In the genomic region with DNA sequence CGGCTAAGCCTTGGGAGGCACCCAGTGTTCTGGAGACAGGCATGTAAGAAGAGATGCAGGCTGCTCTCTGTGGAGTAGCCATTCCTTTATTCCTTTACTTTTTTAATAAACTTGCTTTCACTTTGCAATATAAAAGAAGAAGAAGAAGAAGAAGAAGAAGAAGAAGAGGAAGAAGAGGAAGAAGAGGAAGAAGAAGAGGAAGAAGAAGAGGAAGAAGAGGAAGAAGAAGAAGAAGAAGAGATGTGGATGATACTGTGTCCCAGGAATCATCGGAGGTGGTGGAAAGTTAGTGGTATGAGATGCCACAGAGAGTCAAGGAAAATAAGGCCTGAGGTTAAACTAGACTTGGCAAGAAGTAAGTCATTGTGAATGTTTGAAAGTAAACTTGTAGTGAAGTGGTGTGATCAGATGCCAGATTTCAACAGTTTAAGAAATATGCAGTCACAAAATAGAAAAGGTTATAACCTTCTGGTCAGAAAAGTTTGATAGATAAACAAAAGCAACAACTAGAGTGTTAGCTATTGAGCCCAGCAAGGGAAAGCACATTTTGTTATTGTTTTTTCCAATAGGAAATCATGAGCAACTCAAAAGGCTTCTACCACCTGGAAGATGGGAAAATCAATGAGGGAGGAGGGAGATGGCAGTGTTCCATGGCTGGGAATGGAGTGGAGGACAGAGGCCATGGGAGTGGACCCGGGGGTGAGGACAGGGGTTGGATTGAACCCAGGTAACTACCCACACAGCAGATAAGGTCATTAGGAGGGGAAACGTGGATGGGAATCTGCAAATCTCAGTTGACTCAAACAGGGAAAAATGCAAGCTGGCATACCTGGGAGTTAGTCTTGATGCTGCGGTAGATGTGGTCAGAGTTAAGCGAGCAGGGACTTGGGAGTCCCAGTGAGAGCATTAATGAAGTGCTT, we compare ENCODE assay signal across 19 cellular contexts. TPM values are rescaled to one million over a fixed set of nuclear protein-coding genes. Genes with fewer than 3 reads are reported as not detected.
A peak's percentile ranks its signal among the peaks of the same experiment; 100 is the strongest.
DNase-seq lines count a peak whose midpoint lies in the region; ATAC-seq and TF ChIP-seq lines count a peak whose summit lies in the region.
"Had no signal": no experiment of that assay in that cellular context is flagged by ENCODE, and none has a peak within 500 bp of the region (broad histone marks: within the 10 kb centered on the region; RNA-seq: fewer than 3 reads in every experiment).

No MANE protein-coding gene starts in this region.

- H3K36me3 ChIP-seq in CD8-positive, alpha-beta T cell (ENCODE audit: insufficient read depth, low read length), result no peaks in the 10 kb centered on the region
- H3K36me3 ChIP-seq in hepatocyte (replicated peaks; ENCODE audit: insufficient read depth, low read depth) (no peaks in the 10 kb centered on the region), heart left ventricle (peaks cover 0 to 4% (median 0%) of the 10 kb centered on the region in 9 donors)
- H3K36me3 ChIP-seq: transverse colon had no signal

- peak overlapping the region; percentile 56 for H3K27ac Mint-ChIP-seq in CD8-positive, alpha-beta T cell
- H3K27ac Mint-ChIP-seq: activated naive CD8-positive, alpha-beta T cell treated with anti-CD3 and anti-CD28 coated beads for 36 hours; natural killer cell; stimulated activated naive B cell treated with anti-CD40 and anti-IgM and Interleukin-4, amounts not matched to agents 10 μg/mL and 1 μg/mL and 100 μg/mL, for 72 hours had no signal

- no peak overlapping the region for H2AFZ ChIP-seq in hepatocyte

- CTCF ChIA-PET in CD8-positive, alpha-beta T cell (lab: Charles Lee), result no interaction called here

- H3K36me3 Mint-ChIP-seq in CD8-positive, alpha-beta T cell, result peaks cover 29% of the 10 kb centered on the region

- no peak overlapping the region for H3K4me3 ChIP-seq in CD8-positive, alpha-beta T cell (ENCODE audit: low read depth, low read length)
- H3K4me3 ChIP-seq in astrocyte of the cerebellum (ENCODE audit: low read depth, low read length) (no peak overlapping the region), hepatocyte (no peak overlapping the region), heart left ventricle (no peak overlapping the region)
- H3K4me3 ChIP-seq: psoas muscle, transverse colon had no signal

- intact Hi-C loops in CD8-positive, alpha-beta T cell (cut with DNase I, micrococcal nuclease), result no loop called here
- intact Hi-C loops in heart left ventricle (cut with DNase I), result no loop called here

- no peaks in the 10 kb centered on the region for H4K20me1 ChIP-seq in hepatocyte (ENCODE audit: insufficient read depth, poor library complexity, severe bottlenecking)

- H3K9me2 ChIP-seq in hepatocyte (replicated peaks; ENCODE audit: insufficient read depth), result no peaks in the 10 kb centered on the region

- H3K4me2 ChIP-seq in hepatocyte, result no peak overlapping the region

- TF ChIP-seq POLR2A in heart left ventricle (IDR thresholded peaks at IDR 0.05), result no peak

- H3K27me3 ChIP-seq in CD8-positive, alpha-beta T cell (ENCODE audit: insufficient read depth, low read length), result no peaks in the 10 kb centered on the region
- no peaks in the 10 kb centered on the region for H3K27me3 ChIP-seq in hepatocyte
- H3K27me3 ChIP-seq in heart left ventricle, result no peaks in the 10 kb centered on the region
- H3K27me3 ChIP-seq: transverse colon had no signal

- H3K27ac ChIP-seq in CD8-positive, alpha-beta T cell (ENCODE audit: low read depth, low read length), result no peak overlapping the region
- H3K27ac ChIP-seq in hepatocyte (peak overlapping the region; percentile 56), heart left ventricle (no peak overlapping the region)
- H3K27ac ChIP-seq: C4-2B, psoas muscle had no signal

- no peak for DNase-seq in CD8-positive, alpha-beta T cell
- DNase-seq in astrocyte of the cerebellum (ENCODE audit: low read depth) (peak; percentile 22), hepatocyte (ENCODE audit: low spot score) (no peak), omental fat pad (ENCODE audit: low spot score) (no peak), NCI-H1436 treated with DMSO at 0.1 percent for 48 hours (lab: John Stamatoyannopoulos, UW) (no peak), GM10266 (ENCODE audit: extremely low spot score) (no peak), heart left ventricle (no peak)
- DNase-seq: activated naive CD8-positive, alpha-beta T cell treated with anti-CD3 and anti-CD28 coated beads for 36 hours; effector CD8-positive, alpha-beta T cell; natural killer cell; NCI-H446 treated with DMSO at 0.1 percent for 48 hours; psoas muscle; SHP77; stimulated activated naive B cell treated with anti-CD40 and anti-IgM and Interleukin-4, amounts not matched to agents 10 μg/mL and 1 μg/mL and 100 μg/mL, for 72 hours; T-helper 2 cell; transverse colon had no signal

- peaks cover 5% of the 10 kb centered on the region for H3K9me3 Mint-ChIP-seq in CD8-positive, alpha-beta T cell
- H3K9me3 Mint-ChIP-seq: central memory CD8-positive, alpha-beta T cell had no signal

- H3K4me3 Mint-ChIP-seq in CD8-positive, alpha-beta T cell, result no peak overlapping the region
- H3K4me3 Mint-ChIP-seq: activated naive CD8-positive, alpha-beta T cell treated with anti-CD3 and anti-CD28 coated beads for 36 hours; central memory CD8-positive, alpha-beta T cell; natural killer cell; stimulated activated naive B cell treated with anti-CD40 and anti-IgM and Interleukin-4, amounts not matched to agents 10 μg/mL and 1 μg/mL and 100 μg/mL, for 72 hours had no signal

- ATAC-seq in CD8-positive, alpha-beta T cell, result no peak
- peak; percentile 54 for ATAC-seq in omental fat pad (ENCODE audit: low FRiP score)
- no peak for ATAC-seq in HG02623 (IDR thresholded peaks at IDR 0.05; ENCODE audit: unreplicated experiment)
- no peak for ATAC-seq in heart left ventricle
- ATAC-seq: natural killer cell; psoas muscle; stimulated activated naive B cell treated with anti-CD40 and anti-IgM and Interleukin-4, amounts not matched to agents 10 μg/mL and 1 μg/mL and 100 μg/mL, for 72 hours had no signal

- H3K4me1 ChIP-seq in CD8-positive, alpha-beta T cell (ENCODE audit: insufficient read depth, low read length), result no peaks in the 10 kb centered on the region
- H3K4me1 ChIP-seq in hepatocyte (ENCODE audit: insufficient read depth) (peaks cover 33% of the 10 kb centered on the region), heart left ventricle (peaks cover 0 to 8% (median 0%) of the 10 kb centered on the region in 12 donors)
- H3K4me1 ChIP-seq: psoas muscle, transverse colon had no signal

- H3K79me2 ChIP-seq in hepatocyte, result peaks cover 29% of the 10 kb centered on the region

- TF ChIP-seq CTCF in CD8-positive, alpha-beta T cell (IDR thresholded peaks at IDR 0.05), result no peak
- TF ChIP-seq CTCF in astrocyte of the cerebellum (IDR thresholded peaks at IDR 0.05; ENCODE audit: low read depth, low read length, missing control alignments) (no peak), hepatocyte (IDR thresholded peaks at IDR 0.05; ENCODE audit: poor library complexity) (no peak), omental fat pad (IDR thresholded peaks at IDR 0.05) (no peak), GM10266 (IDR thresholded peaks at IDR 0.05; ENCODE audit: control insufficient read depth, insufficient read depth, low read depth, missing control alignments) (no peak), heart left ventricle (IDR thresholded peaks at IDR 0.05) (no peak)

- no peaks in the 10 kb centered on the region for H3K9me3 ChIP-seq in CD8-positive, alpha-beta T cell (ENCODE audit: low read length)
- H3K9me3 ChIP-seq in hepatocyte (ENCODE audit: low read depth), result no peaks in the 10 kb centered on the region
- peaks cover 0 to under 1% (median 0%) of the 10 kb centered on the region in 12 donors for H3K9me3 ChIP-seq in heart left ventricle
- H3K9me3 ChIP-seq: psoas muscle, transverse colon had no signal

- POLR2A ChIA-PET in CD8-positive, alpha-beta T cell (lab: Charles Lee), result no interaction called here

- no peaks in the 10 kb centered on the region for H3K4me1 Mint-ChIP-seq in CD8-positive, alpha-beta T cell (ENCODE audit: low read depth)
- H3K4me1 Mint-ChIP-seq: activated naive CD8-positive, alpha-beta T cell treated with anti-CD3 and anti-CD28 coated beads for 36 hours; central memory CD8-positive, alpha-beta T cell had no signal

- 87% methylated on average over 6 of the region's 6 CpGs for WGBS in hepatocyte (ENCODE audit: low lambda C conversion rate, missing lambda C conversion rate)
- WGBS in heart left ventricle, 4 donors, result 66 to 87% (median 81%) methylated on average over 6 of the region's 6 CpGs

- H3K27me3 Mint-ChIP-seq in CD8-positive, alpha-beta T cell (ENCODE audit: low read depth), result no peaks in the 10 kb centered on the region
- H3K27me3 Mint-ChIP-seq: activated naive CD8-positive, alpha-beta T cell treated with anti-CD3 and anti-CD28 coated beads for 36 hours; central memory CD8-positive, alpha-beta T cell; stimulated activated naive B cell treated with anti-CD40 and anti-IgM and Interleukin-4, amounts not matched to agents 10 μg/mL and 1 μg/mL and 100 μg/mL, for 72 hours had no signal

- in situ Hi-C loops in astrocyte of the cerebellum (cut with HindIII; ENCODE audit: low sequenced_read_pairs), result no loop called here

RNA-seq across cellular contexts. Expression of gene AOPEP, which starts 16.8 kb away (rescaled TPM):
- 1 to 10 TPM; 4.5 to 5.2 TPM for total RNA-seq in CD8-positive, alpha-beta T cell
- total RNA-seq in hepatocyte, result 82.1 and 101 TPM in 2 replicates
- polyA plus RNA-seq in hepatocyte, result 81.3 and 82.8 TPM in 2 replicates
- total RNA-seq in omental fat pad, result 100 to 1,000 TPM in 1 of 4 donors, 10 to 100 TPM in 3; 45.9 to 102 (median 55.1) TPM
- total RNA-seq in heart left ventricle, result 100 to 1,000 TPM; 123 to 310 (median 185) TPM
- 100 to 1,000 TPM; 105 to 252 TPM for polyA plus RNA-seq in heart left ventricle

Comparison
In these comparisons a context has a peak if more than half of its experiments do, and no peak if none do; other contexts are left out.
1. RNA of gene AOPEP, which starts 16.8 kb away (total RNA-seq): 123 to 310 TPM in heart left ventricle, 82.1 to 101 TPM in hepatocyte and 45.9 to 102 TPM in omental fat pad; 4.5 to 5.2 TPM in CD8-positive, alpha-beta T cell; every median in the first group is over 4 times any median in the second.